ENCODE assay signal across 11 cellular contexts in the genomic region with DNA sequence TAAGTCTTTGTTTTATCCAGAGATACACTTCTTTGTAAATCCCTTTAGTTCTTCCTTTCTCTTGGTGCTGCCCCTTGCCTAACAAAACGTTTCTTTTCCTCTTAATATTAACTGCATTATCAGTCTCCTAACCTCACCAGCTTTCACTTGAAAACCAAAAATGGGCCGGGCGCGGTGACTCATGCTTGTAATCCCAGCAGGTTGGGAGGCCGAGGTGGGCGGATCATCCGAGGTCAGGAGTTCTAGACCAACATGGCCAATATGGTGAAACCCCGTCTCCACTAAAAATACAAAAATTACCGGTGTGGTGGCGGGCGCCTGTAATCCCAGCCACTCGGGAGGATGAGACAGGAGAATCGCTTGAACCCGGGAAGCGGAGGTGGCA.
A peak's percentile ranks its signal among the peaks of the same experiment; 100 is the strongest.
DNase-seq lines count a peak whose midpoint lies in the region; ATAC-seq, FAIRE-seq and TF ChIP-seq lines count a peak whose summit lies in the region.
"Had no signal": no experiment of that assay in that cellular context is flagged by ENCODE, and none has a peak within 500 bp of the region (broad histone marks: within the 10 kb centered on the region; RNA-seq: fewer than 3 reads in every experiment).

No MANE protein-coding gene starts in this region.

- no peak overlapping the region for H3K9ac ChIP-seq in endodermal cell (ENCODE audit: extremely low read depth, low read length, poor library complexity, severe bottlenecking)
- H3K9ac ChIP-seq in Karpas-422 (ENCODE audit: low read length) = no peak overlapping the region

- H3K9me2 ChIP-seq in Karpas-422 (replicated peaks; ENCODE audit: insufficient read depth, low read length) = no peaks in the 10 kb centered on the region

- H3K9me3 ChIP-seq in endodermal cell (ENCODE audit: control insufficient read depth, low read length) (no peaks in the 10 kb centered on the region), Karpas-422 (ENCODE audit: low read length) (no peaks in the 10 kb centered on the region), small intestine (ENCODE audit: control insufficient read depth, low read depth) (no peaks in the 10 kb centered on the region)

- DNase-seq in ELR (ENCODE audit: low read depth) = peak; percentile 60
- peak; percentile 57 for DNase-seq in HT-29 (ENCODE audit: low spot score)
- DNase-seq in endodermal cell = peak; percentile 82
- no peak for DNase-seq in Karpas-422
- DNase-seq in NCI-H1436 treated with DMSO at 0.1 percent for 48 hours (lab: John Stamatoyannopoulos, UW) = no peak
- DNase-seq in T-helper 2 cell = no peak
- no peak for DNase-seq in small intestine
- DNase-seq: T-helper 17 cell had no signal

- H3K4me1 ChIP-seq in endodermal cell (ENCODE audit: control insufficient read depth, insufficient read depth, low read length) (no peaks in the 10 kb centered on the region), Karpas-422 (ENCODE audit: low read length) (no peaks in the 10 kb centered on the region), small intestine (ENCODE audit: control insufficient read depth in 2 of 2, insufficient read depth in 1 of 2, low read depth in 1 of 2, low read length in 1 of 2) (no peaks in the 10 kb centered on the region)

- H3K4me3 ChIP-seq in endodermal cell (ENCODE audit: low read length) (no peak overlapping the region), Karpas-422 (ENCODE audit: low read length) (no peak overlapping the region), small intestine (ENCODE audit: low read depth in 1 of 2, low read length in 2 of 2) (no peak overlapping the region)

- H3K36me3 Mint-ChIP-seq in endodermal cell (ENCODE audit: low read depth) = no peaks in the 10 kb centered on the region

- no peaks in the 10 kb centered on the region for H3K79me2 ChIP-seq in Karpas-422 (ENCODE audit: low read length)

- H3K27me3 ChIP-seq in endodermal cell (ENCODE audit: control insufficient read depth, insufficient read depth, low read length, poor library complexity, severe bottlenecking) (no peaks in the 10 kb centered on the region), Karpas-422 (ENCODE audit: low read length) (no peaks in the 10 kb centered on the region), small intestine (ENCODE audit: control insufficient read depth in 2 of 2, insufficient read depth in 2 of 2, low read length in 2 of 2) (no peaks in the 10 kb centered on the region)

- no peak overlapping the region for H3K4me2 ChIP-seq in Karpas-422 (ENCODE audit: low read depth, low read length, poor library complexity, severe bottlenecking)

- H3K9me3 Mint-ChIP-seq in endodermal cell = no peaks in the 10 kb centered on the region

- 61 to 73% methylated on average over 9 to 15 of the region's 15 CpGs for WGBS in endodermal cell (ENCODE audit: insufficient coverage in 1 of 2, insufficient read length in 1 of 2), 2 experiments
- WGBS in small intestine, 3 donors = 53 to 70% (median 59%) methylated on average over 15 of the region's 15 CpGs

- no peaks in the 10 kb centered on the region for H3K36me3 ChIP-seq in endodermal cell (ENCODE audit: control insufficient read depth, insufficient read depth, low read length)
- H3K36me3 ChIP-seq in Karpas-422 (ENCODE audit: insufficient read depth, low read length) = no peaks in the 10 kb centered on the region
- H3K36me3 ChIP-seq in small intestine (ENCODE audit: control insufficient read depth in 2 of 2, insufficient read depth in 2 of 2, low read length in 2 of 2) = no peaks in the 10 kb centered on the region

- FAIRE-seq in small intestine (lab: Jason Lieb, UNC) = no peak
- FAIRE-seq: HTR-8/SVneo, keratinocyte had no signal

- no peak overlapping the region for H3K27ac Mint-ChIP-seq in endodermal cell
- H3K27ac Mint-ChIP-seq: T-helper 17 cell had no signal

- no peaks in the 10 kb centered on the region for H4K20me1 ChIP-seq in Karpas-422 (ENCODE audit: insufficient read depth, low read depth, low read length)

- no peak overlapping the region for H2AFZ ChIP-seq in Karpas-422 (ENCODE audit: low read length)

- no peaks in the 10 kb centered on the region for H3K27me3 Mint-ChIP-seq in endodermal cell (ENCODE audit: insufficient read depth)
- H3K27me3 Mint-ChIP-seq: T-helper 17 cell had no signal

- TF ChIP-seq CTCF in endodermal cell (conservative IDR thresholded peaks at IDR 0.05) = peak; percentile 24

- peak; percentile 18 for ATAC-seq in GM21528 (IDR thresholded peaks at IDR 0.05; ENCODE audit: low FRiP score, unreplicated experiment)
- ATAC-seq: T-helper 17 cell had no signal

- H3K4me3 Mint-ChIP-seq in endodermal cell = no peak overlapping the region
- H3K4me3 Mint-ChIP-seq: T-helper 17 cell had no signal

- H3K4me1 Mint-ChIP-seq in endodermal cell = peaks cover 7% of the 10 kb centered on the region
- H3K4me1 Mint-ChIP-seq: T-helper 17 cell had no signal

- H3K27ac ChIP-seq in endodermal cell (ENCODE audit: low read depth, low read length) (no peak overlapping the region), Karpas-422 (ENCODE audit: low read length) (no peak overlapping the region), small intestine (ENCODE audit: low read depth in 1 of 2, low read length in 1 of 2) (no peak overlapping the region)

Comparison
In these comparisons a context has a peak if more than half of its experiments do, and no peak if none do; other contexts are left out.
1. DNase-seq: peak in ELR (single experiment), HT-29 (single experiment) and endodermal cell (single experiment); none in Karpas-422 (single experiment), NCI-H1436 treated with DMSO at 0.1 percent for 48 hours (single experiment), T-helper 2 cell (0 of 5) and small intestine (single experiment).